29 cellular contexts compared by ENCODE assay signal in the genomic region with DNA sequence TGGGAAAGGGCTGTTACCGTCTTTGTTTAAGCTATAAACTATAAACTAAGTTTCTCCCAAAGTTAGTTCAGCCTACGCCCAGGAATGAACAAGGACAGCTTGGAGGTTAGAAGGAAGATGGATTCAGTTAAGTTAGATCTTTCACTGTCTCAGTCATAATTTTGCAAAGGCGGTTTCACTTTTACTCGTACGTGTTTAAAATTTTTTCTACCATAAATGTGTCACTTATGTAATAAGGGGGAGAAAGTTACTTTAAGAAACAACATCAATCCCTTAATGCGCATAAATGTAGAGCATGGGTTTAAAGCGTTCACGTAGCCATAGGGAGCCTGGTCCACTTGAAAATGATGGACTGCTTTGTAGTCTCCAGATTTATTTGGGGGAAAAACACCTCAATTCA.
"Had no signal": no experiment of that assay in that cellular context is flagged by ENCODE, and none has a peak within 500 bp of the region (broad histone marks: within the 10 kb centered on the region; RNA-seq: fewer than 3 reads in every experiment).

No MANE protein-coding gene starts in this region.

- H3K36me3 Mint-ChIP-seq: natural killer cell treated with Interleukin-12 subunit alpha and Interleukin-12 subunit beta and Interleukin-15 and Interleukin-18, amount 100 ng/mL, for 72 hours; stimulated activated naive B cell treated with anti-CD40 and anti-IgM and Interleukin-4, amounts not matched to agents 10 μg/mL and 1 μg/mL and 100 μg/mL, for 72 hours had no signal

- DNase-seq: nephron progenitor cell; nucleus accumbens; ovary; psoas muscle; right cardiac atrium; right lobe of liver; sigmoid colon; small intestine; stimulated activated CD4-positive, alpha-beta T cell treated with anti-CD3 and anti-CD28 coated beads, Interleukin-15, amount 100 ng/mL, for 24 hours; stimulated activated CD4-positive, alpha-beta T cell treated with anti-CD3 and anti-CD28 coated beads, Interleukin-2, amount 100 ng/mL, for 24 hours; stimulated activated CD4-positive, alpha-beta T cell treated with anti-CD3 and anti-CD28 coated beads, Interleukin-2, amount 100 ng/mL, for 48 hours; stimulated activated CD4-positive, alpha-beta T cell treated with anti-CD3 and anti-CD28 coated beads, Interleukin-4, amount 100 ng/mL, for 24 hours; stimulated activated naive B cell treated with anti-CD40 and anti-IgM and Interleukin-4, amounts not matched to agents 10 μg/mL and 1 μg/mL and 100 μg/mL, for 72 hours; stimulated activated naive CD4-positive, alpha-beta T cell treated with Interleukin-2 at 50 U/mL for 16 hours; stomach; thyroid gland; trophoblast cell; upper lobe of left lung had no signal

- H3K27ac ChIP-seq: neutrophil, ovary, parathyroid adenoma, psoas muscle, right lobe of liver, sigmoid colon, stomach, thoracic aorta, thyroid gland, tibial nerve, upper lobe of left lung, vagina had no signal

- H3K27ac Mint-ChIP-seq: natural killer cell treated with Interleukin-12 subunit alpha and Interleukin-12 subunit beta and Interleukin-15 and Interleukin-18, amount 100 ng/mL, for 72 hours; nephron progenitor cell; progenitor cell of endocrine pancreas; stimulated activated effector memory CD8-positive, alpha-beta T cell treated with anti-CD3 and anti-CD28 coated beads, Interleukin-12 subunit alpha, Interleukin-12 subunit beta, amount 100 ng/mL, for 72 hours; stimulated activated naive B cell treated with anti-CD40 and anti-IgM and Interleukin-4, amounts not matched to agents 10 μg/mL and 1 μg/mL and 100 μg/mL, for 72 hours; stimulated activated naive CD8-positive, alpha-beta T cell treated with anti-CD3 and anti-CD28 coated beads, Interleukin-15, Interleukin-2, amounts not matched to agents 100 ng/mL and 50 ng/mL, for 24 hours had no signal

- H3K4me3 Mint-ChIP-seq: natural killer cell treated with Interleukin-12 subunit alpha and Interleukin-12 subunit beta and Interleukin-15 and Interleukin-18, amount 100 ng/mL, for 72 hours; nephron progenitor cell; neural crest cell; stimulated activated effector memory CD8-positive, alpha-beta T cell treated with anti-CD3 and anti-CD28 coated beads, Interleukin-12 subunit alpha, Interleukin-12 subunit beta, amount 100 ng/mL, for 72 hours; stimulated activated naive B cell treated with anti-CD40 and anti-IgM and Interleukin-4, amounts not matched to agents 10 μg/mL and 1 μg/mL and 100 μg/mL, for 72 hours; stimulated activated naive CD8-positive, alpha-beta T cell treated with anti-CD3 and anti-CD28 coated beads, Interleukin-15, Interleukin-2, amounts not matched to agents 100 ng/mL and 50 ng/mL, for 24 hours had no signal

- H3K9ac ChIP-seq: parathyroid adenoma had no signal

- H3K79me2 ChIP-seq: parathyroid adenoma had no signal

- H2AFZ ChIP-seq: parathyroid adenoma had no signal

- H3K4me1 Mint-ChIP-seq: nephron progenitor cell; neural crest cell; stimulated activated effector memory CD8-positive, alpha-beta T cell treated with anti-CD3 and anti-CD28 coated beads, Interleukin-12 subunit alpha, Interleukin-12 subunit beta, amount 100 ng/mL, for 72 hours had no signal

- H3K9me3 ChIP-seq: neutrophil, ovary, psoas muscle, right lobe of liver, thoracic aorta, thyroid gland, vagina had no signal

- H3K27me3 ChIP-seq: ovary, right lobe of liver, stomach, thyroid gland, tibial nerve, upper lobe of left lung, vagina had no signal

- H3K9me3 Mint-ChIP-seq: natural killer cell treated with Interleukin-12 subunit alpha and Interleukin-12 subunit beta and Interleukin-15 and Interleukin-18, amount 100 ng/mL, for 72 hours; stimulated activated effector memory CD8-positive, alpha-beta T cell treated with anti-CD3 and anti-CD28 coated beads, Interleukin-12 subunit alpha, Interleukin-12 subunit beta, amount 100 ng/mL, for 72 hours had no signal

- H3K4me1 ChIP-seq: parathyroid adenoma, psoas muscle, right lobe of liver, sigmoid colon, stomach, thyroid gland, tibial nerve, upper lobe of left lung, vagina had no signal

- H3K4me3 ChIP-seq: ovary, psoas muscle, right lobe of liver, sigmoid colon, stomach, thoracic aorta, thyroid gland, tibial nerve, upper lobe of left lung, vagina had no signal

- FAIRE-seq: small intestine, urothelium cell line had no signal

- H3K36me3 ChIP-seq: neutrophil, ovary, right lobe of liver, sigmoid colon, stomach, thoracic aorta, thyroid gland, tibial nerve, upper lobe of left lung, vagina had no signal

- ATAC-seq: natural killer cell treated with Interleukin-12 subunit alpha and Interleukin-12 subunit beta and Interleukin-15 and Interleukin-18, amount 100 ng/mL, for 72 hours; psoas muscle; right cardiac atrium; right lobe of liver; stimulated activated effector memory CD8-positive, alpha-beta T cell treated with anti-CD3 and anti-CD28 coated beads, Interleukin-12 subunit alpha, Interleukin-12 subunit beta, amount 100 ng/mL, for 72 hours; stimulated activated naive B cell treated with anti-CD40 and anti-IgM and Interleukin-4, amounts not matched to agents 10 μg/mL and 1 μg/mL and 100 μg/mL, for 72 hours had no signal
